8 cellular contexts compared by ENCODE assay signal in genomic region chr6:28252507-28252975, GRCh38. TPM values are rescaled to one million over a fixed set of nuclear protein-coding genes. Genes with fewer than 3 reads are reported as not detected.
DNase-seq lines count a peak whose midpoint lies in the region; ATAC-seq and TF ChIP-seq lines count a peak whose summit lies in the region.

No MANE protein-coding gene starts in this region.

- peak overlapping the region; percentile 83 for H3K27ac Mint-ChIP-seq in activated naive CD4-positive, alpha-beta T cell treated with anti-CD3 and anti-CD28 coated beads for 36 hours

- intact Hi-C loops in activated naive CD4-positive, alpha-beta T cell treated with anti-CD3 and anti-CD28 coated beads for 36 hours (cut with micrococcal nuclease) = loop anchor here (1.0 kb wide), 4 partner anchors 15 to 147 kb away; partner anchors contain the start of genes ZKSCAN8, ZSCAN12 and ZSCAN26

- no peaks in the 10 kb centered on the region for H3K9me3 Mint-ChIP-seq in activated naive CD4-positive, alpha-beta T cell treated with anti-CD3 and anti-CD28 coated beads for 36 hours

- H3K9me3 ChIP-seq in stomach smooth muscle (ENCODE audit: control insufficient read depth in 2 of 2, low read length in 2 of 2) = no peaks in the 10 kb centered on the region

- DNase-seq in GM12865 (ENCODE audit: low read depth) = no peak
- no peak for DNase-seq in activated naive CD4-positive, alpha-beta T cell treated with anti-CD3 and anti-CD28 coated beads for 36 hours
- DNase-seq in KG1 (lab: John Stamatoyannopoulos, UW) = no peak
- no peak for DNase-seq in RKO (ENCODE audit: low spot score)

- peak; percentile 19 for ATAC-seq in HG03045 (IDR thresholded peaks at IDR 0.05; ENCODE audit: unreplicated experiment)
- no peak for ATAC-seq in activated CD4-positive, CD25-positive, alpha-beta regulatory T cell treated with anti-CD3 and anti-CD28 coated beads, Interleukin-2, amount 50 U/mL, for 24 hours

- H3K27ac ChIP-seq in stomach smooth muscle (ENCODE audit: low read length) = no peak overlapping the region

- peaks cover 7% of the 10 kb centered on the region for H3K36me3 Mint-ChIP-seq in activated naive CD4-positive, alpha-beta T cell treated with anti-CD3 and anti-CD28 coated beads for 36 hours (ENCODE audit: low read depth)

- H3K36me3 ChIP-seq in stomach smooth muscle (ENCODE audit: control insufficient read depth in 2 of 2, insufficient read depth in 2 of 2, low read length in 2 of 2) = peaks cover 0 to 4% of the 10 kb centered on the region in 2 donors

- H3K27me3 Mint-ChIP-seq in activated naive CD4-positive, alpha-beta T cell treated with anti-CD3 and anti-CD28 coated beads for 36 hours (ENCODE audit: low read depth) = no peaks in the 10 kb centered on the region

- CTCF ChIA-PET in activated naive CD4-positive, alpha-beta T cell treated with anti-CD3 and anti-CD28 coated beads for 36 hours (lab: Charles Lee) = interaction anchor here (1.0 kb wide), 1 partner anchor 104 kb away, joined by 5 read pairs; no protein-coding TSS in a partner anchor

- peak overlapping the region; percentile 89 for H3K4me3 Mint-ChIP-seq in activated naive CD4-positive, alpha-beta T cell treated with anti-CD3 and anti-CD28 coated beads for 36 hours

- H3K4me3 ChIP-seq in GM12865 (ENCODE audit: low read depth, low read length) (peak overlapping the region; percentile 89), iPS-11a (ENCODE audit: low read depth, low read length) (peak overlapping the region; percentile 90), stomach smooth muscle (ENCODE audit: low read length in 2 of 2) (peak overlapping the region; percentile 93 to 98)

- H3K4me1 ChIP-seq in stomach smooth muscle (ENCODE audit: control insufficient read depth, insufficient read depth, low read length) = peaks cover 22% of the 10 kb centered on the region

- TF ChIP-seq CTCF in GM12865 (IDR thresholded peaks at IDR 0.05; ENCODE audit: insufficient read depth, low read depth, low read length, missing control alignments) = no peak

- no peaks in the 10 kb centered on the region for H3K27me3 ChIP-seq in stomach smooth muscle (ENCODE audit: control insufficient read depth in 1 of 2, insufficient read depth in 2 of 2, low read length in 2 of 2)

- H3K9ac ChIP-seq in stomach smooth muscle (ENCODE audit: low read length in 2 of 2) = peak overlapping the region; percentile 84 to 90

- peaks cover 23% of the 10 kb centered on the region for H3K4me1 Mint-ChIP-seq in activated naive CD4-positive, alpha-beta T cell treated with anti-CD3 and anti-CD28 coated beads for 36 hours (ENCODE audit: low read depth)

RNA-seq across cellular contexts. Expression of gene ZKSCAN4, which starts 0.5 kb away (rescaled TPM):
- 1 to 10 TPM; 3.5 TPM for total RNA-seq in activated naive CD4-positive, alpha-beta T cell treated with anti-CD3 and anti-CD28 coated beads for 36 hours

RNA-seq across cellular contexts. Expression of gene NKAPL, which starts 6.6 kb away (rescaled TPM):
- under 1 TPM in 1 of 2 experiments, not detected in 1; 0.12 TPM for total RNA-seq in activated naive CD4-positive, alpha-beta T cell treated with anti-CD3 and anti-CD28 coated beads for 36 hours

RNA-seq across cellular contexts. Expression of gene ZSCAN26, which starts 14.4 kb away (rescaled TPM):
- total RNA-seq in activated naive CD4-positive, alpha-beta T cell treated with anti-CD3 and anti-CD28 coated beads for 36 hours = 1 to 10 TPM; 2.7 to 3.8 TPM

RNA-seq across cellular contexts. Expression of gene ZSCAN9, which starts 27.5 kb away (rescaled TPM):
- under 1 TPM; 0.74 to 0.88 TPM for total RNA-seq in activated naive CD4-positive, alpha-beta T cell treated with anti-CD3 and anti-CD28 coated beads for 36 hours

RNA-seq across cellular contexts. Expression of gene PGBD1, which starts 28.8 kb away (rescaled TPM):
- under 1 TPM; 0.64 to 0.69 TPM for total RNA-seq in activated naive CD4-positive, alpha-beta T cell treated with anti-CD3 and anti-CD28 coated beads for 36 hours
